Comparison of ENCODE assay signal across 7 cellular contexts in the genomic region with DNA sequence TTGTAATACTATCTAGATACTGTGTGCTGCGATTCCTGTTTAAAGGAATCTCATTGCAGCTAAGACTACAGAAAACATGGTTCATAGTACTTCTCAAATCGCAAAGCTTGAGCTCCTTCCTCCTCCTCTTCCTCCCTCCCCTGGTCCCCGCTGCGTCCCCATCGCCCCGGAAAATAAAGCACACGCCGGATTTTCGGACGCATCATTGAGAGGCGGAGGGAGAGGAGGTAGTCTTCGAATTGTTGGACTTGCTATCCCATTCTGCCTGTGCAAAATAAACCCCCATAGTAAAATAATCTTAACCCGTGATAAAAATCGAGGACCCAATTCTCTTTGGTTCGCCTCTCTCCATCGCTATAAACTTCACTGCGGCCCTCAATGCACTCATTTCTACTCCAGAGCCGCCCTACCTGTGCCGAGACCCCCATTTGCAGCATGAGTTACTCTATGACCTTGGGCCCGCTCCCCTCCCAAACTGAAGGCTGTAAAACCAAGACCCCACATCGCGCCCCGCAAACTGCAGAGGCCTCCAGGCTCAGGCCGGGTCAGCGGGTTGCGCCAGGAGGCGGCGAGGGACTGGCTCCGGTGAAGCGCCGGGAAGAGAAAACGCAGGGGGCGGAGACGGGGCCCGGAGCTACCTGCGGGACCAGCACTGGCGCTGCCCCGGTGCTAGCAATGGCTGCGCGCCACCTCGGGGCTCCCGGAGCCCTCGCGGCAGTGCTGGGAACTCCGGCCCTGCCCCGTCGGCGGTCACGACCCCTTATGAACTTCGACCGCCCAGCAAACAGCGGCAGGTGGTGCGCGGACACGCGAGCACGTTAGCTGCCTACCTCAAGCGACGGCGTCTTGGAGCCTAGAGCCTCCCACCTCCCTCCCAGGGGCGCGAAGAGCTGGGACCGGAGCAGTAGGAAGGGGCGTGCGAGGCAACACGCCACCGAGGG. TPM values are rescaled to one million over a fixed set of nuclear protein-coding genes. Genes with fewer than 3 reads are reported as not detected.
DNase-seq lines count a peak whose midpoint lies in the region; ATAC-seq, FAIRE-seq and TF ChIP-seq lines count a peak whose summit lies in the region.

No MANE protein-coding gene starts in this region.

- BruUV-seq in PC-3 (replicated peaks; lab: Mats Ljungman, UMichigan): TSS peak; percentile 44

- H4K20me1 ChIP-seq in PC-3 (ENCODE audit: low read length): no peaks in the 10 kb centered on the region; the same call in 1 of the 2 replicates

- peak overlapping the region; percentile 95 for H3K9ac ChIP-seq in PC-3 (ENCODE audit: low read length)

- H3K27me3 ChIP-seq in PC-3 (ENCODE audit: low read length) (no peaks in the 10 kb centered on the region), bronchial epithelial cell (ENCODE audit: control insufficient read depth, insufficient read depth, low read length) (no peaks in the 10 kb centered on the region)

- POLR2A ChIA-PET in PC-3 (lab: Charles Lee; ENCODE audit: unreplicated experiment): interaction anchor here (0.5 to 0.7 kb wide), 5 partner anchors 33 to 866 kb away, joined by 3 to 14 read pairs (median 3); no protein-coding TSS in a partner anchor

- H3K4me3 ChIP-seq in PC-3 (ENCODE audit: low read length) (peak overlapping the region; percentile 99), bronchial epithelial cell (ENCODE audit: low read depth, low read length) (peak overlapping the region; percentile 98)

- intact Hi-C loops in PC-3 (cut with micrococcal nuclease): loop anchor here (2.0 to 10.0 kb wide), 2 partner anchors 13 to 405 kb away; no protein-coding TSS in a partner anchor

- no peaks in the 10 kb centered on the region for H3K9me3 ChIP-seq in PC-3 (ENCODE audit: low read length)

- no peak for TF ChIP-seq CTCF in PC-3 (conservative IDR thresholded peaks at IDR 0.05; ENCODE audit: low read depth, low read length)
- TF ChIP-seq CTCF in bronchial epithelial cell (IDR thresholded peaks at IDR 0.05; ENCODE audit: insufficient read depth, low read length, severe bottlenecking): no peak

- H3F3A ChIP-seq in PC-3 (ENCODE audit: low read length, unreplicated experiment): no peaks in the 10 kb centered on the region

- H3K4me1 ChIP-seq in PC-3 (ENCODE audit: insufficient read depth, low read length): peaks cover 14% of the 10 kb centered on the region

- no peaks in the 10 kb centered on the region for H3K9me2 ChIP-seq in PC-3 (replicated peaks; ENCODE audit: low read length)

- no peak for FAIRE-seq in bronchial epithelial cell (lab: Jason Lieb, UNC)

- H2AFZ ChIP-seq in PC-3 (ENCODE audit: low read length): peak overlapping the region; percentile 79

- H3K36me3 ChIP-seq in PC-3 (ENCODE audit: low read depth, low read length) (no peaks in the 10 kb centered on the region), bronchial epithelial cell (ENCODE audit: control insufficient read depth, insufficient read depth, low read length) (no peaks in the 10 kb centered on the region)

- peak overlapping the region; percentile 94 for H3K27ac ChIP-seq in PC-3 (ENCODE audit: low read length)

- H3K4me2 ChIP-seq in PC-3 (ENCODE audit: low read length): peak overlapping the region; percentile 98

- ATAC-seq in GM19328 (IDR thresholded peaks at IDR 0.05; ENCODE audit: unreplicated experiment): peak; percentile 40
- peak; percentile 50 for ATAC-seq in HG03354 (IDR thresholded peaks at IDR 0.05; ENCODE audit: poor library complexity, severe bottlenecking, unreplicated experiment)
- peak; percentile 51 for ATAC-seq in PC-3

- DNase-seq in ELR (ENCODE audit: low read depth) (peak; percentile 59), PC-3 (peak; percentile 45), bronchial epithelial cell (ENCODE audit: low read depth) (no peak), inferior parietal cortex (ENCODE audit: extremely low spot score) (peak; percentile 6)
- peak; percentile 67 for DNase-seq in stimulated activated CD4-positive, alpha-beta T cell treated with anti-CD3 and anti-CD28 coated beads, Interleukin-15, amount 100 ng/mL, for 24 hours

- CTCF ChIA-PET in PC-3 (lab: Charles Lee): interaction anchor here (0.5 to 1.9 kb wide), 13 partner anchors 13 to 436 kb away, joined by 3 to 9 read pairs (median 4); a partner anchor contains a TSS

- peaks cover 50% of the 10 kb centered on the region for H3K79me2 ChIP-seq in PC-3 (ENCODE audit: low read length)

RNA-seq across cellular contexts. Expression of a gene that starts 0.6 kb away (rescaled TPM):
- 17.0 and 17.5 TPM in 2 replicates for total RNA-seq in PC-3 (2014; rRNA removed)
- 15.0 and 17.8 TPM in 2 replicates for total RNA-seq in bronchial epithelial cell

RNA-seq across cellular contexts. Expression of a gene that starts 12.3 kb away (rescaled TPM):
- 73.2 and 82.2 TPM in 2 replicates for total RNA-seq in PC-3 (2014; rRNA removed)
- 12.4 and 21.4 TPM in 2 replicates for total RNA-seq in bronchial epithelial cell
